1 cellular context compared by ENCODE assay signal in genomic region chr5:82356808-82357671, GRCh38.
TF ChIP-seq lines count a peak whose summit lies in the region.

No MANE protein-coding gene starts in this region.

TF ChIP-seq in K562, 482 proteins besides CTCF, POLR2A, EP300 and RAD21 (continued from another document and continues in another):
- TF ChIP-seq MAZ (CRISPR knock-in tag; conservative IDR thresholded peaks at IDR 0.05 in 1 of 2, IDR thresholded peaks at IDR 0.05 in 1 of 2), result peak in 1 of 2 experiments; percentile 55; a peak in 2 of 4 replicates
- TF ChIP-seq SMARCC2 (IDR thresholded peaks at IDR 0.05; ENCODE audit: low read depth), result peak; percentile 82
- TF ChIP-seq GTF2F1 (IDR thresholded peaks at IDR 0.05; ENCODE audit: low read depth, low read length), result 0 out of 2 replicates have a peak, but pooled peaks have one; percentile 50
- peak; percentile 91 for TF ChIP-seq ARID1B (IDR thresholded peaks at IDR 0.05)
- TF ChIP-seq ZNF277 (CRISPR knock-in tag; IDR thresholded peaks at IDR 0.05; ENCODE audit: borderline replicate concordance), result no peak
- TF ChIP-seq NBN (IDR thresholded peaks at IDR 0.05; ENCODE audit: low read depth), result peak; percentile 85; the same call in 1 of the 2 replicates
- no peak for TF ChIP-seq PRPF4 (IDR thresholded peaks at IDR 0.05; ENCODE audit: insufficient read depth, low read depth, low read length, poor library complexity, severe bottlenecking)
- 0 out of 2 replicates have a peak, but pooled peaks have one; percentile 11 for TF ChIP-seq MEF2D (tag; conservative IDR thresholded peaks at IDR 0.05; ENCODE audit: low read depth)
- TF ChIP-seq PREB (CRISPR knock-in tag; IDR thresholded peaks at IDR 0.05), result no peak
- TF ChIP-seq RBM17 (IDR thresholded peaks at IDR 0.05; ENCODE audit: borderline replicate concordance, low read depth, low read length), result no peak
- no peak for TF ChIP-seq PPARD (CRISPR knock-in tag; IDR thresholded peaks at IDR 0.05)
- peak; percentile 81 for TF ChIP-seq ZNF592 (IDR thresholded peaks at IDR 0.05)
- TF ChIP-seq FOS (IDR thresholded peaks at IDR 0.05; ENCODE audit: extremely low read depth, insufficient read length), result no peak
- no peak for TF ChIP-seq IFI16 (CRISPR knock-in tag; IDR thresholded peaks at IDR 0.05)
- TF ChIP-seq KDM1A (IDR thresholded peaks at IDR 0.05), result peak; percentile 96 to 98
- peak; percentile 66; the same call in 1 of the 2 replicates for TF ChIP-seq ZNF740 (CRISPR knock-in tag; IDR thresholded peaks at IDR 0.05)
- TF ChIP-seq ZNF740 (tag; IDR thresholded peaks at IDR 0.05), result no peak
- no peak; the same call in 1 of the 2 replicates for TF ChIP-seq NR1H2 (CRISPR knock-in tag; IDR thresholded peaks at IDR 0.05)
- TF ChIP-seq SRSF7 (optimal IDR thresholded peaks at IDR 0.05; ENCODE audit: low read depth, low read length), result no peak
- peak; percentile 73 for TF ChIP-seq NCOA1 (IDR thresholded peaks at IDR 0.05; ENCODE audit: low read depth)
- peak; percentile 22 for TF ChIP-seq KDM5B (IDR thresholded peaks at IDR 0.05; ENCODE audit: insufficient replicate concordance, low read depth, low read length)
- TF ChIP-seq CTCFL (IDR thresholded peaks at IDR 0.05; ENCODE audit: borderline replicate concordance, insufficient read depth, low read depth, low read length, poor library complexity, severe bottlenecking), result no peak
- peak; percentile 78 for TF ChIP-seq CBFA2T2 (conservative IDR thresholded peaks at IDR 0.05)
- peak; percentile 66 for TF ChIP-seq PKNOX1 (IDR thresholded peaks at IDR 0.05)
- TF ChIP-seq ZC3H11A (IDR thresholded peaks at IDR 0.05; ENCODE audit: low read depth, low read length), result 0 out of 2 replicates have a peak, but pooled peaks have one; percentile 51
- TF ChIP-seq ZNF766 (CRISPR knock-in tag; conservative IDR thresholded peaks at IDR 0.05), result peak; percentile 85; the same call in 1 of the 2 replicates
- TF ChIP-seq RFX1 (IDR thresholded peaks at IDR 0.05), result no peak
- 0 out of 2 replicates have a peak, but pooled peaks have one; percentile 17 for TF ChIP-seq FOXJ2 (tag; IDR thresholded peaks at IDR 0.05)
- peak; percentile 99 for TF ChIP-seq ADNP (tag; IDR thresholded peaks at IDR 0.05)
- no peak for TF ChIP-seq FOXJ3 (CRISPR knock-in tag; IDR thresholded peaks at IDR 0.05)
- TF ChIP-seq RB1 (IDR thresholded peaks at IDR 0.05; ENCODE audit: low read depth), result no peak; the same call in 1 of the 2 replicates
- no peak for TF ChIP-seq KDM2B (CRISPR knock-in tag; IDR thresholded peaks at IDR 0.05)
- TF ChIP-seq YY1 (IDR thresholded peaks at IDR 0.05; ENCODE audit: borderline replicate concordance in 1 of 3, control insufficient read depth in 1 of 3, extremely low read depth in 1 of 3, insufficient read depth in 3 of 3, insufficient read length in 1 of 3, insufficient replicate concordance in 2 of 3, low read depth in 1 of 3, low read length in 2 of 3), result peak in 1 of 3 experiments; percentile 50
- peak; percentile 62 to 64; a peak in 3 of 4 replicates for TF ChIP-seq HDAC1 (IDR thresholded peaks at IDR 0.05)
- peak; percentile 97 for TF ChIP-seq MGA (IDR thresholded peaks at IDR 0.05)
- TF ChIP-seq RCOR1 (IDR thresholded peaks at IDR 0.05; ENCODE audit: borderline replicate concordance in 1 of 2, low read depth in 2 of 2, low read length in 2 of 2), result peak in 1 of 2 experiments; percentile 90; a peak in 2 of 4 replicates
- no peak for TF ChIP-seq HDAC6 (IDR thresholded peaks at IDR 0.05; ENCODE audit: low read depth, low read length)
